ENCODE assay signal across 13 cellular contexts in the genomic region with DNA sequence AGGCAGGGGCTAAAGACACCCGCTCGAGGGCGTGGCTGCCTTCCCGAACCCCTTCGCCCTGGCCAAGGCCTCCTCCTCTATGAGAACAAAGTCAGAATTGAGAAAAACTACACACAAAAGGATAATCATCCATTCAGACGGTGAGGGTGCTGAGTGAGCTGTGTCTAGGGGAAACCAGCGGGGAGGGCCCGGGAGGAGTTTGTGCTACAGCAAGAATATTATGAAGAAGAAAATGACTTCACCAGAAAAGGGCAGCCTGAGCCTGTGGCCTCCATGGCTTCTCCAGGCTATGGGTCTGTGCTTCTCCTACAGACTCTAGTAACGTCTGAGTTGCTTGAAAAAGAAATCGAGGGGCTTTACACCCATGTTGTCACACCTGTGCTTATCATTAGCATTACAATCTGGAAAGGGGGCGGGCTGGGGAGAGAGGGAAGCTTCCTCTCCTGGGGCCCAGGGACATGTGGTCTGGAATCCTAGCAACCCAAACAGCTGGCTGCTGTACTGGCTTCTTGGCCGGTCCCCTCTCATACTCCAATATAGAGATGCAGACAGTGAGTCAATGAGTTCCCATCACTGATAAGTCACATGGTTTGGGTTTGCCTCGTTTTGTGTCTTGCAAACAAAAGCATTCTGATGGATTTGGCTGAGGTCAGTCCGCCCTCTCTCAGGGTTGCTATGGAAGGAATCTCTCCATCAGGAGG. TPM values are rescaled to one million over a fixed set of nuclear protein-coding genes. Genes with fewer than 3 reads are reported as not detected.
DNase-seq lines count a peak whose midpoint lies in the region; ATAC-seq and TF ChIP-seq lines count a peak whose summit lies in the region.
"Had no signal": no experiment of that assay in that cellular context is flagged by ENCODE, and none has a peak within 500 bp of the region (broad histone marks: within the 10 kb centered on the region; RNA-seq: fewer than 3 reads in every experiment).

No MANE protein-coding gene starts in this region.

- WGBS in testis, 2 donors: 67 to 70% methylated on average over 13 to 14 of the region's 14 CpGs

- no peaks in the 10 kb centered on the region for H4K20me1 ChIP-seq in GM23338 (replicated peaks; ENCODE audit: insufficient read depth)

- H3K36me3 Mint-ChIP-seq in GM23338 (ENCODE audit: low read depth): no peaks in the 10 kb centered on the region
- H3K36me3 Mint-ChIP-seq: naive B cell had no signal

- H3K27me3 ChIP-seq in GM23338 (ENCODE audit: insufficient read depth): no peaks in the 10 kb centered on the region
- H3K27me3 ChIP-seq in brain microvascular endothelial cell (replicated peaks): no peaks in the 10 kb centered on the region
- no peaks in the 10 kb centered on the region for H3K27me3 ChIP-seq in testis

- H2AFZ ChIP-seq in GM23338: peak overlapping the region; percentile 40; the same call in 1 of the 2 replicates

- TF ChIP-seq POLR2A in testis (IDR thresholded peaks at IDR 0.05): no peak

- peaks cover 3% of the 10 kb centered on the region for H3K9me3 Mint-ChIP-seq in GM23338
- H3K9me3 Mint-ChIP-seq: T-helper 2 cell treated with Interferon-gamma antibody and Interleukin-4, amounts not matched to agents 5 μg/mL and 100 μg/mL, for 36 hours had no signal

- H3K9me3 ChIP-seq in mucosa of descending colon (no peaks in the 10 kb centered on the region), testis (no peaks in the 10 kb centered on the region)

- peak overlapping the region; percentile 72; the same call in 1 of the 2 replicates for H3K27ac ChIP-seq in GM23338 (ENCODE audit: low read depth)
- no peak overlapping the region for H3K27ac ChIP-seq in brain microvascular endothelial cell
- no peak overlapping the region for H3K27ac ChIP-seq in testis

- ATAC-seq in GM23338 (peak; percentile 59), mucosa of descending colon (peak; percentile 11), HG02840 (IDR thresholded peaks at IDR 0.05; ENCODE audit: low FRiP score, unreplicated experiment) (no peak)
- ATAC-seq: activated CD8-positive, alpha-beta T cell treated with anti-CD3 and anti-CD28 coated beads, Interleukin-2, amount 10 ng/mL, durations not matched to agents 7 days and 5 days had no signal

- H3K27ac Mint-ChIP-seq in GM23338: peak overlapping the region; percentile 73; the same call in 1 of the 2 replicates
- H3K27ac Mint-ChIP-seq: activated CD8-positive, alpha-beta T cell treated with anti-CD3 and anti-CD28 coated beads, Interleukin-2, amount 10 ng/mL, durations not matched to agents 7 days and 5 days; T-helper 2 cell treated with Interferon-gamma antibody and Interleukin-4, amounts not matched to agents 5 μg/mL and 100 μg/mL, for 36 hours had no signal

- H3K9me2 ChIP-seq in GM23338 (ENCODE audit: insufficient read depth): peaks cover under 1% of the 10 kb centered on the region; the same call in 1 of the 2 replicates

- H3F3A ChIP-seq in GM23338 (replicated peaks; ENCODE audit: low read depth): no peaks in the 10 kb centered on the region; the same call in 1 of the 2 replicates

- in situ Hi-C loops in brain microvascular endothelial cell (cut with HindIII; ENCODE audit: low pct_ligation_motif_present, low sequenced_read_pairs): no loop called here

- intact Hi-C loops in mucosa of descending colon (cut with DNase I, micrococcal nuclease) (loop anchor here in 1 of 2 donors (10.0 kb wide), 1 partner anchor 564 kb away; no protein-coding TSS in a partner anchor), testis (cut with DNase I; ENCODE audit: low total_unique reads) (no loop called here)

- H3K27me3 Mint-ChIP-seq in GM23338 (ENCODE audit: insufficient read depth, low read depth, poor library complexity): peaks cover 6% of the 10 kb centered on the region

- H3K36me3 ChIP-seq in GM23338 (ENCODE audit: insufficient read depth): no peaks in the 10 kb centered on the region
- no peaks in the 10 kb centered on the region for H3K36me3 ChIP-seq in brain microvascular endothelial cell (replicated peaks)
- H3K36me3 ChIP-seq in mucosa of descending colon (ENCODE audit: low read depth): no peaks in the 10 kb centered on the region
- no peaks in the 10 kb centered on the region for H3K36me3 ChIP-seq in testis (ENCODE audit: low read depth, missing control alignments)

- H3K4me1 ChIP-seq in GM23338 (ENCODE audit: insufficient read depth): peaks cover 37% of the 10 kb centered on the region
- H3K4me1 ChIP-seq in mucosa of descending colon (ENCODE audit: low read depth): peaks cover 6% of the 10 kb centered on the region
- H3K4me1 ChIP-seq in testis: no peaks in the 10 kb centered on the region

- DNase-seq in Ammon's horn (ENCODE audit: low spot score): peak; percentile 21
- DNase-seq in GM23338 (ENCODE audit: low spot score): peak; percentile 84
- DNase-seq in brain microvascular endothelial cell: peak; percentile 65
- peak in 1 of 3 donors; percentile 17 for DNase-seq in mucosa of descending colon
- DNase-seq in NCI-H1092 treated with DMSO at 0.1 percent for 48 hours (lab: John Stamatoyannopoulos, UW): no peak
- DNase-seq in MV-4-11 (lab: John Stamatoyannopoulos, UW): no peak
- no peak for DNase-seq in testis
- DNase-seq: activated CD8-positive, alpha-beta T cell treated with anti-CD3 and anti-CD28 coated beads, Interleukin-2, amount 10 ng/mL, durations not matched to agents 7 days and 5 days; naive B cell; NCI-H446 treated with DMSO at 0.1 percent for 48 hours; small intestine had no signal

- no peaks in the 10 kb centered on the region for H3K79me2 ChIP-seq in GM23338 (replicated peaks; ENCODE audit: insufficient read depth)

- TF ChIP-seq CTCF in GM23338 (conservative IDR thresholded peaks at IDR 0.05; ENCODE audit: low read depth in 2 of 2) (no peak), brain microvascular endothelial cell (IDR thresholded peaks at IDR 0.05; ENCODE audit: low read depth, low read length, missing control alignments) (no peak), mucosa of descending colon (IDR thresholded peaks at IDR 0.05) (no peak), testis (IDR thresholded peaks at IDR 0.05) (no peak)

- peak overlapping the region; percentile 70 for H3K4me2 ChIP-seq in GM23338

- H3K4me1 Mint-ChIP-seq in GM23338: peaks cover 55% of the 10 kb centered on the region

- H3K4me3 ChIP-seq in GM23338: no peak overlapping the region
- H3K4me3 ChIP-seq in brain microvascular endothelial cell (ENCODE audit: low read depth, low read length): no peak overlapping the region
- H3K4me3 ChIP-seq in mucosa of descending colon: no peak overlapping the region
- H3K4me3 ChIP-seq in testis: no peak overlapping the region

- no peak overlapping the region; the same call in 2 of the 3 replicates for H3K4me3 Mint-ChIP-seq in GM23338
- H3K4me3 Mint-ChIP-seq: activated CD8-positive, alpha-beta T cell treated with anti-CD3 and anti-CD28 coated beads, Interleukin-2, amount 10 ng/mL, durations not matched to agents 7 days and 5 days; naive B cell; T-helper 2 cell treated with Interferon-gamma antibody and Interleukin-4, amounts not matched to agents 5 μg/mL and 100 μg/mL, for 36 hours had no signal

TF ChIP-seq in GM23338, 12 proteins besides CTCF, POLR2A, EP300 and RAD21 (continues in another document):
- TF ChIP-seq JUNB (IDR thresholded peaks at IDR 0.05; ENCODE audit: unreplicated experiment) (no peak), NANOG (IDR thresholded peaks at IDR 0.05; ENCODE audit: borderline replicate concordance) (no peak), EZH2 (IDR thresholded peaks at IDR 0.05; ENCODE audit: low read depth, unreplicated experiment) (no peak), ZNF331 (CRISPR knock-in tag; IDR thresholded peaks at IDR 0.05; ENCODE audit: low read depth) (no peak), CREB1 (CRISPR knock-in tag; IDR thresholded peaks at IDR 0.05; ENCODE audit: low read depth) (no peak), ZNF114 (CRISPR knock-in tag; IDR thresholded peaks at IDR 0.05) (no peak), EZH2phosphoT487 (IDR thresholded peaks at IDR 0.05; ENCODE audit: unreplicated experiment) (no peak), POLR2AphosphoS5 (IDR thresholded peaks at IDR 0.05; ENCODE audit: low read depth) (no peak)
- TF ChIP-seq, protein P1, sequence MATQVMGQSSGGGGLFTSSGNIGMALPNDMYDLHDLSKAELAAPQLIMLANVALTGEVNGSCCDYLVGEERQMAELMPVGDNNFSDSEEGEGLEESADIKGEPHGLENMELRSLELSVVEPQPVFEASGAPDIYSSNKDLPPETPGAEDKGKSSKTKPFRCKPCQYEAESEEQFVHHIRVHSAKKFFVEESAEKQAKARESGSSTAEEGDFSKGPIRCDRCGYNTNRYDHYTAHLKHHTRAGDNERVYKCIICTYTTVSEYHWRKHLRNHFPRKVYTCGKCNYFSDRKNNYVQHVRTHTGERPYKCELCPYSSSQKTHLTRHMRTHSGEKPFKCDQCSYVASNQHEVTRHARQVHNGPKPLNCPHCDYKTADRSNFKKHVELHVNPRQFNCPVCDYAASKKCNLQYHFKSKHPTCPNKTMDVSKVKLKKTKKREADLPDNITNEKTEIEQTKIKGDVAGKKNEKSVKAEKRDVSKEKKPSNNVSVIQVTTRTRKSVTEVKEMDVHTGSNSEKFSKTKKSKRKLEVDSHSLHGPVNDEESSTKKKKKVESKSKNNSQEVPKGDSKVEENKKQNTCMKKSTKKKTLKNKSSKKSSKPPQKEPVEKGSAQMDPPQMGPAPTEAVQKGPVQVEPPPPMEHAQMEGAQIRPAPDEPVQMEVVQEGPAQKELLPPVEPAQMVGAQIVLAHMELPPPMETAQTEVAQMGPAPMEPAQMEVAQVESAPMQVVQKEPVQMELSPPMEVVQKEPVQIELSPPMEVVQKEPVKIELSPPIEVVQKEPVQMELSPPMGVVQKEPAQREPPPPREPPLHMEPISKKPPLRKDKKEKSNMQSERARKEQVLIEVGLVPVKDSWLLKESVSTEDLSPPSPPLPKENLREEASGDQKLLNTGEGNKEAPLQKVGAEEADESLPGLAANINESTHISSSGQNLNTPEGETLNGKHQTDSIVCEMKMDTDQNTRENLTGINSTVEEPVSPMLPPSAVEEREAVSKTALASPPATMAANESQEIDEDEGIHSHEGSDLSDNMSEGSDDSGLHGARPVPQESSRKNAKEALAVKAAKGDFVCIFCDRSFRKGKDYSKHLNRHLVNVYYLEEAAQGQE (IDR thresholded peaks at IDR 0.05; ENCODE audit: unreplicated experiment): no peak

RNA-seq across cellular contexts. Expression of gene ARL4C, which starts 52.0 kb away (rescaled TPM):
- 9.1 and 9.9 TPM in 2 replicates for total RNA-seq in GM23338 (2014; rRNA removed; shearing (Covaris generic))
- polyA plus RNA-seq in GM23338 (2016; fragmentation: Nextera tagmentation; extraction: Ambion mirVana) (5.6 and 5.8 TPM in 2 replicates), testis (ENCODE audit: insufficient read depth, low read depth, low replicate concordance) (4.4 TPM)
- total RNA-seq in mucosa of descending colon (10 to 100 TPM in 1 of 3 donors, 1 to 10 TPM in 2; 4.5 to 15.1 (median 8.4) TPM), testis (1 to 10 TPM; 1.3 to 3.0 TPM)

Comparison
In these comparisons a context has a peak if more than half of its experiments do, and no peak if none do; other contexts are left out.
1. DNase-seq: peak in Ammon's horn (single experiment), GM23338 (single experiment) and brain microvascular endothelial cell (single experiment); none in NCI-H1092 treated with DMSO at 0.1 percent for 48 hours (single experiment), MV-4-11 (single experiment) and testis (single experiment).